8 cellular contexts compared by ENCODE assay signal in genomic region chr1:30874176-30874575, GRCh38.
"Had no signal": no experiment of that assay in that cellular context is flagged by ENCODE, and none has a peak within 500 bp of the region (broad histone marks: within the 10 kb centered on the region; RNA-seq: fewer than 3 reads in every experiment).

No MANE protein-coding gene starts in this region.

- H3K27ac ChIP-seq: GM23248, HL-60 had no signal

- H3K36me3 ChIP-seq: HAP-1 had no signal

- DNase-seq: GM23248, GOT3, H7, HFFc6 had no signal

- H2AFZ ChIP-seq: GM23248 had no signal

- ATAC-seq: HCT116, HepG2 had no signal

- H3K9me3 ChIP-seq: HAP-1 had no signal

- H3K27ac Mint-ChIP-seq: HFFc6 had no signal

- H3K4me3 Mint-ChIP-seq: HFFc6 had no signal

- H3K4me1 ChIP-seq: HAP-1 had no signal

- H3K9ac ChIP-seq: GM23248 had no signal

- H3K4me3 ChIP-seq: GM23248, HAP-1 had no signal
